ENCODE assay signal across 1 cellular context in genomic region chr10:96324447-96324846, GRCh38.
TF ChIP-seq lines count a peak whose summit lies in the region.

No MANE protein-coding gene starts in this region.

TF ChIP-seq in GM12878, 131 proteins besides CTCF, POLR2A, EP300 and RAD21 (continued from another document):
- TF ChIP-seq ELK1 (IDR thresholded peaks at IDR 0.05; ENCODE audit: low read depth, low read length): no peak
- TF ChIP-seq, protein P1, sequence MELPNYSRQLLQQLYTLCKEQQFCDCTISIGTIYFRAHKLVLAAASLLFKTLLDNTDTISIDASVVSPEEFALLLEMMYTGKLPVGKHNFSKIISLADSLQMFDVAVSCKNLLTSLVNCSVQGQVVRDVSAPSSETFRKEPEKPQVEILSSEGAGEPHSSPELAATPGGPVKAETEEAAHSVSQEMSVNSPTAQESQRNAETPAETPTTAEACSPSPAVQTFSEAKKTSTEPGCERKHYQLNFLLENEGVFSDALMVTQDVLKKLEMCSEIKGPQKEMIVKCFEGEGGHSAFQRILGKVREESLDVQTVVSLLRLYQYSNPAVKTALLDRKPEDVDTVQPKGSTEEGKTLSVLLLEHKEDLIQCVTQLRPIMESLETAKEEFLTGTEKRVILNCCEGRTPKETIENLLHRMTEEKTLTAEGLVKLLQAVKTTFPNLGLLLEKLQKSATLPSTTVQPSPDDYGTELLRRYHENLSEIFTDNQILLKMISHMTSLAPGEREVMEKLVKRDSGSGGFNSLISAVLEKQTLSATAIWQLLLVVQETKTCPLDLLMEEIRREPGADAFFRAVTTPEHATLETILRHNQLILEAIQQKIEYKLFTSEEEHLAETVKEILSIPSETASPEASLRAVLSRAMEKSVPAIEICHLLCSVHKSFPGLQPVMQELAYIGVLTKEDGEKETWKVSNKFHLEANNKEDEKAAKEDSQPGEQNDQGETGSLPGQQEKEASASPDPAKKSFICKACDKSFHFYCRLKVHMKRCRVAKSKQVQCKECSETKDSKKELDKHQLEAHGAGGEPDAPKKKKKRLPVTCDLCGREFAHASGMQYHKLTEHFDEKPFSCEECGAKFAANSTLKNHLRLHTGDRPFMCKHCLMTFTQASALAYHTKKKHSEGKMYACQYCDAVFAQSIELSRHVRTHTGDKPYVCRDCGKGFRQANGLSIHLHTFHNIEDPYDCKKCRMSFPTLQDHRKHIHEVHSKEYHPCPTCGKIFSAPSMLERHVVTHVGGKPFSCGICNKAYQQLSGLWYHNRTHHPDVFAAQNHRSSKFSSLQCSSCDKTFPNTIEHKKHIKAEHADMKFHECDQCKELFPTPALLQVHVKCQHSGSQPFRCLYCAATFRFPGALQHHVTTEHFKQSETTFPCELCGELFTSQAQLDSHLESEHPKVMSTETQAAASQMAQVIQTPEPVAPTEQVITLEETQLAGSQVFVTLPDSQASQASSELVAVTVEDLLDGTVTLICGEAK (IDR thresholded peaks at IDR 0.05; ENCODE audit: borderline replicate concordance): no peak
- no peak for TF ChIP-seq SPI1 (IDR thresholded peaks at IDR 0.05; ENCODE audit: borderline replicate concordance, insufficient read depth, low read depth, low read length)
- TF ChIP-seq, protein P2, sequence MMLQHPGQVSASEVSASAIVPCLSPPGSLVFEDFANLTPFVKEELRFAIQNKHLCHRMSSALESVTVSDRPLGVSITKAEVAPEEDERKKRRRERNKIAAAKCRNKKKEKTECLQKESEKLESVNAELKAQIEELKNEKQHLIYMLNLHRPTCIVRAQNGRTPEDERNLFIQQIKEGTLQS (IDR thresholded peaks at IDR 0.05; ENCODE audit: borderline replicate concordance, extremely low read depth, low read depth, low read length): no peak
- TF ChIP-seq, protein P3, sequence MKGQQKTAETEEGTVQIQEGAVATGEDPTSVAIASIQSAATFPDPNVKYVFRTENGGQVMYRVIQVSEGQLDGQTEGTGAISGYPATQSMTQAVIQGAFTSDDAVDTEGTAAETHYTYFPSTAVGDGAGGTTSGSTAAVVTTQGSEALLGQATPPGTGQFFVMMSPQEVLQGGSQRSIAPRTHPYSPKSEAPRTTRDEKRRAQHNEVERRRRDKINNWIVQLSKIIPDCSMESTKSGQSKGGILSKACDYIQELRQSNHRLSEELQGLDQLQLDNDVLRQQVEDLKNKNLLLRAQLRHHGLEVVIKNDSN (IDR thresholded peaks at IDR 0.05; ENCODE audit: borderline replicate concordance, extremely low read length, insufficient read depth, low read depth, low read length): no peak
- TF ChIP-seq ZNF384 (IDR thresholded peaks at IDR 0.05; ENCODE audit: borderline replicate concordance, low read depth, low read length): no peak
- TF ChIP-seq CUX1 (IDR thresholded peaks at IDR 0.05; ENCODE audit: insufficient replicate concordance, low read depth, low read length): no peak
- TF ChIP-seq PRDM15 (CRISPR knock-in tag; IDR thresholded peaks at IDR 0.05): no peak
- TF ChIP-seq, protein P4, sequence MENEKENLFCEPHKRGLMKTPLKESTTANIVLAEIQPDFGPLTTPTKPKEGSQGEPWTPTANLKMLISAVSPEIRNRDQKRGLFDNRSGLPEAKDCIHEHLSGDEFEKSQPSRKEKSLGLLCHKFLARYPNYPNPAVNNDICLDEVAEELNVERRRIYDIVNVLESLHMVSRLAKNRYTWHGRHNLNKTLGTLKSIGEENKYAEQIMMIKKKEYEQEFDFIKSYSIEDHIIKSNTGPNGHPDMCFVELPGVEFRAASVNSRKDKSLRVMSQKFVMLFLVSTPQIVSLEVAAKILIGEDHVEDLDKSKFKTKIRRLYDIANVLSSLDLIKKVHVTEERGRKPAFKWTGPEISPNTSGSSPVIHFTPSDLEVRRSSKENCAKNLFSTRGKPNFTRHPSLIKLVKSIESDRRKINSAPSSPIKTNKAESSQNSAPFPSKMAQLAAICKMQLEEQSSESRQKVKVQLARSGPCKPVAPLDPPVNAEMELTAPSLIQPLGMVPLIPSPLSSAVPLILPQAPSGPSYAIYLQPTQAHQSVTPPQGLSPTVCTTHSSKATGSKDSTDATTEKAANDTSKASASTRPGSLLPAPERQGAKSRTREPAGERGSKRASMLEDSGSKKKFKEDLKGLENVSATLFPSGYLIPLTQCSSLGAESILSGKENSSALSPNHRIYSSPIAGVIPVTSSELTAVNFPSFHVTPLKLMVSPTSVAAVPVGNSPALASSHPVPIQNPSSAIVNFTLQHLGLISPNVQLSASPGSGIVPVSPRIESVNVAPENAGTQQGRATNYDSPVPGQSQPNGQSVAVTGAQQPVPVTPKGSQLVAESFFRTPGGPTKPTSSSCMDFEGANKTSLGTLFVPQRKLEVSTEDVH (IDR thresholded peaks at IDR 0.05; ENCODE audit: low read depth, partially characterized antibody): no peak
- TF ChIP-seq CEBPB (IDR thresholded peaks at IDR 0.05; ENCODE audit: borderline replicate concordance in 1 of 2, low read depth in 2 of 2, low read length in 2 of 2): no peak
- TF ChIP-seq POLR2AphosphoS2 (IDR thresholded peaks at IDR 0.05; ENCODE audit: low read depth, low read length): no peak
- TF ChIP-seq DPF2 (IDR thresholded peaks at IDR 0.05): no peak
- no peak for TF ChIP-seq MTA2 (IDR thresholded peaks at IDR 0.05; ENCODE audit: low read depth)
- TF ChIP-seq ASH2L (IDR thresholded peaks at IDR 0.05; ENCODE audit: borderline replicate concordance, low read depth): no peak
- TF ChIP-seq, protein P5, sequence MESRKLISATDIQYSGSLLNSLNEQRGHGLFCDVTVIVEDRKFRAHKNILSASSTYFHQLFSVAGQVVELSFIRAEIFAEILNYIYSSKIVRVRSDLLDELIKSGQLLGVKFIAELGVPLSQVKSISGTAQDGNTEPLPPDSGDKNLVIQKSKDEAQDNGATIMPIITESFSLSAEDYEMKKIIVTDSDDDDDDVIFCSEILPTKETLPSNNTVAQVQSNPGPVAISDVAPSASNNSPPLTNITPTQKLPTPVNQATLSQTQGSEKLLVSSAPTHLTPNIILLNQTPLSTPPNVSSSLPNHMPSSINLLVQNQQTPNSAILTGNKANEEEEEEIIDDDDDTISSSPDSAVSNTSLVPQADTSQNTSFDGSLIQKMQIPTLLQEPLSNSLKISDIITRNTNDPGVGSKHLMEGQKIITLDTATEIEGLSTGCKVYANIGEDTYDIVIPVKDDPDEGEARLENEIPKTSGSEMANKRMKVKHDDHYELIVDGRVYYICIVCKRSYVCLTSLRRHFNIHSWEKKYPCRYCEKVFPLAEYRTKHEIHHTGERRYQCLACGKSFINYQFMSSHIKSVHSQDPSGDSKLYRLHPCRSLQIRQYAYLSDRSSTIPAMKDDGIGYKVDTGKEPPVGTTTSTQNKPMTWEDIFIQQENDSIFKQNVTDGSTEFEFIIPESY (IDR thresholded peaks at IDR 0.05): no peak
- no peak for TF ChIP-seq TAF1 (IDR thresholded peaks at IDR 0.05; ENCODE audit: borderline replicate concordance, low read depth, low read length)
